32 cellular contexts compared by ENCODE assay signal in the genomic region with DNA sequence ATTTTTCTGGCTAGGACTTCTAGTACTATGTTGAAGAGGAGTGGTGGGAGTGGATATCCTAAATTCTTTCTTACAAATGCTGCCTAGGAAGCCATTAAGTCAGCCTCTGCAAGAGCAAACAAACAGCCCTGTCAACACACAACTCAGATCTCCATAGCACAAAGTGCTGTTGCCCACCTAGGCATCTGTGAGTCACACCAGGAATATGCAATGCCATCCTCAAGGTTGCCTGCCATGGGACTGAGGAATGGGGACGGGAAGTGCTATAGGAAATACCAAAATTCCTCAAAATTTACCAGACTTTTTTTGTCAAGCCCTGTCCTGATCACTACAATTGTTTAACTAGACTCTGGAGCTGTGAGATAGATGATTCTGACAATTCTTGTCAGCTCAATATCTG.
DNase-seq lines count a peak whose midpoint lies in the region; FAIRE-seq and TF ChIP-seq lines count a peak whose summit lies in the region.
"Had no signal": no experiment of that assay in that cellular context is flagged by ENCODE, and none has a peak within 500 bp of the region (broad histone marks: within the 10 kb centered on the region; RNA-seq: fewer than 3 reads in every experiment).

No MANE protein-coding gene starts in this region.

- no peak overlapping the region for H4K91ac ChIP-seq in H1 (replicated peaks; ENCODE audit: insufficient read length, low read length)

- peaks cover 6% of the 10 kb centered on the region for H3K4me1 Mint-ChIP-seq in chondrocyte (ENCODE audit: low read depth)
- H3K4me1 Mint-ChIP-seq: nephron progenitor cell had no signal

- TF ChIP-seq POLR2A in H1 (IDR thresholded peaks at IDR 0.05; ENCODE audit: control extremely low read depth in 1 of 2, low read depth in 2 of 2, low read length in 2 of 2) (no peak), testis (IDR thresholded peaks at IDR 0.05) (no peak)

- H3K27ac ChIP-seq in H1 (ENCODE audit: low read depth, low read length) (no peak overlapping the region), testis (no peak overlapping the region)
- H3K27ac ChIP-seq: body of pancreas, esophagus squamous epithelium, hepatocyte, left ventricle myocardium inferior, skin epidermis, vagina, VCaP had no signal

- no peak overlapping the region; the same call in 1 of the 2 replicates for H2BK12ac ChIP-seq in H1 (ENCODE audit: low read depth, low read length)

- no peaks in the 10 kb centered on the region for H3K36me3 Mint-ChIP-seq in chondrocyte (ENCODE audit: low read depth)

- no peaks in the 10 kb centered on the region for H3K79me2 ChIP-seq in H1 (ENCODE audit: control insufficient read depth in 1 of 2, insufficient read depth in 2 of 2, low read length in 2 of 2)
- H3K79me2 ChIP-seq: hepatocyte had no signal

- H3K36me3 ChIP-seq in H1 (ENCODE audit: control insufficient read depth in 2 of 4, insufficient read depth in 4 of 4, low read length in 3 of 4): no peaks in the 10 kb centered on the region
- H3K36me3 ChIP-seq in testis (ENCODE audit: low read depth, missing control alignments): no peaks in the 10 kb centered on the region
- H3K36me3 ChIP-seq: BE2C, esophagus squamous epithelium, left ventricle myocardium inferior, vagina had no signal

- no peak overlapping the region for H2BK5ac ChIP-seq in H1 (ENCODE audit: low read depth, low read length)

- no peaks in the 10 kb centered on the region for H3K79me1 ChIP-seq in H1 (ENCODE audit: low read depth, low read length)

- no peaks in the 10 kb centered on the region; the same call in 1 of the 2 replicates for H3K23me2 ChIP-seq in H1 (ENCODE audit: low read depth, low read length)

- no peak for TF ChIP-seq EP300 in H1 (IDR thresholded peaks at IDR 0.05; ENCODE audit: borderline replicate concordance in 1 of 2, low read depth in 2 of 2, low read length in 2 of 2)

- FAIRE-seq in H1 (lab: Jason Lieb, UNC): peak; percentile 19
- FAIRE-seq: colon, frontal cortex, G401.6 had no signal

- intact Hi-C loops in testis (cut with DNase I; ENCODE audit: low total_unique reads): no loop called here

- H2AFZ ChIP-seq in H1 (ENCODE audit: low read length): no peak overlapping the region
- H2AFZ ChIP-seq: hepatocyte had no signal

- no peak overlapping the region for H2BK15ac ChIP-seq in H1 (ENCODE audit: low read length)

- CTCF ChIA-PET in H1 (lab: Charles Lee; ENCODE audit: partially characterized antibody): interaction anchor here (0.6 kb wide), 1 partner anchor 1401 kb away, joined by 3 read pairs; no protein-coding TSS in a partner anchor

- H3K4me2 ChIP-seq in H1 (ENCODE audit: insufficient read depth in 1 of 2, low read depth in 2 of 2, low read length in 2 of 2): no peak overlapping the region
- H3K4me2 ChIP-seq: hepatocyte had no signal

- H3K27ac Mint-ChIP-seq in chondrocyte (ENCODE audit: unreplicated experiment): no peak overlapping the region
- H3K27ac Mint-ChIP-seq: activated T-cell treated with anti-CD3 and anti-CD28 coated beads, Interleukin-2, amount 50 U/mL, for 24 hours; effector memory CD8-positive, alpha-beta T cell; nephron progenitor cell; stimulated activated naive CD8-positive, alpha-beta T cell treated with anti-CD3 and anti-CD28 coated beads, Interleukin-15, Interleukin-2, amounts not matched to agents 100 ng/mL and 50 ng/mL, for 24 hours had no signal

- H3K9me3 Mint-ChIP-seq in chondrocyte (ENCODE audit: low read depth): peaks cover 3% of the 10 kb centered on the region
- H3K9me3 Mint-ChIP-seq: nephron progenitor cell had no signal

- peaks cover 0 to 2% (median 0%) of the 10 kb centered on the region in 4 experiments; a peak in 1 of 7 replicates for H3K4me1 ChIP-seq in H1 (replicated peaks in 1 of 4; ENCODE audit: control insufficient read depth in 3 of 4, insufficient read depth in 4 of 4, low read length in 3 of 4)
- no peaks in the 10 kb centered on the region for H3K4me1 ChIP-seq in testis
- H3K4me1 ChIP-seq: BE2C, body of pancreas, esophagus squamous epithelium, left ventricle myocardium inferior, vagina had no signal

- H2BK20ac ChIP-seq in H1 (ENCODE audit: low read length): no peak overlapping the region

- TF ChIP-seq CTCF in H1 (IDR thresholded peaks at IDR 0.05; ENCODE audit: control extremely low read depth in 1 of 3, insufficient read depth in 1 of 3, low read depth in 1 of 3, low read length in 3 of 3): no peak
- TF ChIP-seq CTCF in testis (IDR thresholded peaks at IDR 0.05): no peak
- TF ChIP-seq CTCF in foreskin fibroblast (IDR thresholded peaks at IDR 0.05; ENCODE audit: low read depth, low read length): no peak
- TF ChIP-seq CTCF in chondrocyte (IDR thresholded peaks at IDR 0.05): no peak

- H3K27me3 ChIP-seq in H1 (replicated peaks in 1 of 4; ENCODE audit: control insufficient read depth in 3 of 4, extremely low read depth in 1 of 4, insufficient read depth in 3 of 4, low read length in 3 of 4) (no peaks in the 10 kb centered on the region), testis (no peaks in the 10 kb centered on the region)
- H3K27me3 ChIP-seq: BE2C, body of pancreas, esophagus squamous epithelium, hepatocyte, vagina had no signal

- no peak overlapping the region for H4K5ac ChIP-seq in H1 (ENCODE audit: insufficient read length, low read depth, low read length)

- TF ChIP-seq RAD21 in H1 (IDR thresholded peaks at IDR 0.05 in 1 of 2, conservative IDR thresholded peaks at IDR 0.05 in 1 of 2; ENCODE audit: low read depth in 2 of 2, low read length in 2 of 2): no peak

- no peak overlapping the region for H2BK120ac ChIP-seq in H1 (replicated peaks; ENCODE audit: low read depth, low read length)

- H3K4ac ChIP-seq in H1 (replicated peaks; ENCODE audit: insufficient read length, low read depth, low read length): no peak overlapping the region

- H3K23ac ChIP-seq in H1 (ENCODE audit: insufficient read length): no peak overlapping the region

- H3K4me3 Mint-ChIP-seq in chondrocyte (ENCODE audit: unreplicated experiment): no peak overlapping the region
- H3K4me3 Mint-ChIP-seq: activated T-cell treated with anti-CD3 and anti-CD28 coated beads, Interleukin-2, amount 50 U/mL, for 24 hours; effector memory CD8-positive, alpha-beta T cell; nephron progenitor cell; stimulated activated naive CD8-positive, alpha-beta T cell treated with anti-CD3 and anti-CD28 coated beads, Interleukin-15, Interleukin-2, amounts not matched to agents 100 ng/mL and 50 ng/mL, for 24 hours had no signal

- H2AK5ac ChIP-seq in H1 (ENCODE audit: low read depth, low read length): no peak overlapping the region

- H4K20me1 ChIP-seq in H1 (replicated peaks in 1 of 2; ENCODE audit: control insufficient read depth in 1 of 2, insufficient read depth in 2 of 2, low read length in 2 of 2): no peaks in the 10 kb centered on the region

- H3K27me3 Mint-ChIP-seq in chondrocyte (ENCODE audit: low read depth): no peaks in the 10 kb centered on the region
- H3K27me3 Mint-ChIP-seq: activated T-cell treated with anti-CD3 and anti-CD28 coated beads, Interleukin-2, amount 50 U/mL, for 24 hours; effector memory CD8-positive, alpha-beta T cell; stimulated activated naive CD8-positive, alpha-beta T cell treated with anti-CD3 and anti-CD28 coated beads, Interleukin-15, Interleukin-2, amounts not matched to agents 100 ng/mL and 50 ng/mL, for 24 hours had no signal

- no peak overlapping the region for H3K56ac ChIP-seq in H1 (replicated peaks; ENCODE audit: insufficient read length, low read depth, low read length)

- H3K14ac ChIP-seq in H1 (ENCODE audit: insufficient read length): no peak overlapping the region

- H3K18ac ChIP-seq in H1 (ENCODE audit: extremely low read depth, low read length): no peak overlapping the region

- H3K9me3 ChIP-seq in H1 (ENCODE audit: insufficient read depth in 2 of 2, low read depth in 1 of 2, low read length in 1 of 2): no peaks in the 10 kb centered on the region
- H3K9me3 ChIP-seq in testis: no peaks in the 10 kb centered on the region
- H3K9me3 ChIP-seq: BE2C, body of pancreas, esophagus squamous epithelium, mucosa of descending colon, vagina had no signal

- no peak overlapping the region for H4K8ac ChIP-seq in H1 (ENCODE audit: extremely low read depth, insufficient read depth, low read length)

- DNase-seq in ELR (ENCODE audit: low read depth) (peak; percentile 5), LHCN-M2 (ENCODE audit: low read depth) (peak; percentile 10), H1 (ENCODE audit: low read depth in 1 of 2, low spot score in 2 of 2) (peak in 1 of 2 experiments; percentile 23), lung microvascular endothelial cell (ENCODE audit: low read depth in 2 of 2) (peak; percentile 12 to 15), testis (no peak), foreskin fibroblast (no peak), AG08395 (ENCODE audit: low spot score) (no peak), chondrocyte (ENCODE audit: low spot score) (no peak)
- DNase-seq: activated CD4-positive, alpha-beta T cell treated with anti-CD3 and anti-CD28 coated beads for 48 hours; activated CD8-positive, alpha-beta memory T cell treated with anti-CD3 and anti-CD28 coated beads for 24 hours; activated gamma-delta T cell; activated T-cell treated with anti-CD3 and anti-CD28 coated beads, Interleukin-2, amount 50 U/mL, for 24 hours; BE2C; body of pancreas; effector memory CD8-positive, alpha-beta T cell; esophagus squamous epithelium; KG1; left ventricle myocardium inferior; mucosa of descending colon; NCI-H146; nephron progenitor cell; retina; SHP77; T-helper 9 cell had no signal

- 85% methylated on average over 1 of the region's 1 CpG; no CpG with 5 or more reads in 1 of the 2 experiments for WGBS in H1 (ENCODE audit: extremely low coverage in 1 of 2, insufficient coverage in 1 of 2, insufficient read length in 1 of 2, insufficient replicate concordance in 2 of 2, low coverage in 1 of 2, low lambda C conversion rate in 2 of 2, missing lambda C conversion rate in 1 of 2), 2 experiments
- 100% methylated on average over 1 of the region's 1 CpG for WGBS in testis, 2 donors

- POLR2A ChIA-PET in H1 (lab: Charles Lee; ENCODE audit: partially characterized antibody): no interaction called here

- H3K9ac ChIP-seq in H1 (replicated peaks in 1 of 4; ENCODE audit: extremely low read depth in 1 of 4, low read depth in 3 of 4, low read length in 3 of 4): no peak overlapping the region

- H3K4me3 ChIP-seq in H1 (ENCODE audit: extremely low read depth in 1 of 4, insufficient read depth in 2 of 4, low read depth in 3 of 4, low read length in 4 of 4) (no peak overlapping the region), testis (no peak overlapping the region), foreskin fibroblast (ENCODE audit: low read depth in 1 of 2, low read length in 2 of 2) (no peak overlapping the region)
- H3K4me3 ChIP-seq: body of pancreas, esophagus squamous epithelium, hepatocyte, left ventricle myocardium inferior, mucosa of descending colon, skin epidermis, vagina had no signal

TF ChIP-seq in H1, 55 proteins besides CTCF, POLR2A, EP300 and RAD21 (continues in another document):
- peak; percentile 54; the same call in 1 of the 2 replicates for TF ChIP-seq JUND (IDR thresholded peaks at IDR 0.05; ENCODE audit: low read length)

Comparison
In these comparisons a context has a peak if more than half of its experiments do, and no peak if none do; other contexts are left out.
1. DNase-seq: peak in ELR (single experiment), LHCN-M2 (single experiment) and lung microvascular endothelial cell (2 of 2); none in testis (single experiment), foreskin fibroblast (0 of 2), AG08395 (single experiment) and chondrocyte (single experiment).